8 cellular contexts compared by ENCODE assay signal in genomic region chrX:45070116-45071007, GRCh38.
DNase-seq lines count a peak whose midpoint lies in the region; ATAC-seq, FAIRE-seq and TF ChIP-seq lines count a peak whose summit lies in the region.

No MANE protein-coding gene starts in this region.

- TF ChIP-seq RAD21 in A549 (conservative IDR thresholded peaks at IDR 0.05 in 1 of 2, IDR thresholded peaks at IDR 0.05 in 1 of 2), result peak; percentile 70 to 77; a peak in 4 of 5 replicates

- H4K20me1 ChIP-seq in neural progenitor cell (ENCODE audit: low read depth), result peaks cover 4% of the 10 kb centered on the region

- peak; percentile 99 for FAIRE-seq in A549 (lab: Jason Lieb, UNC)

- H3K4me3 Mint-ChIP-seq in T-helper 17 cell (no peak overlapping the region), neural progenitor cell (no peak overlapping the region)

- H3K27me3 ChIP-seq in esophagus muscularis mucosa (no peaks in the 10 kb centered on the region), neural progenitor cell (no peaks in the 10 kb centered on the region)

- H3K27ac Mint-ChIP-seq in T-helper 17 cell, result peak overlapping the region; percentile 79
- no peak overlapping the region for H3K27ac Mint-ChIP-seq in neural progenitor cell

- H3K4me1 ChIP-seq in A549 (no peaks in the 10 kb centered on the region), esophagus muscularis mucosa (peaks cover 10 to 51% (median 18%) of the 10 kb centered on the region in 4 donors), neural progenitor cell (no peaks in the 10 kb centered on the region)

- H3K36me3 Mint-ChIP-seq in T-helper 17 cell (ENCODE audit: low read depth), result peaks cover 3% of the 10 kb centered on the region
- H3K36me3 Mint-ChIP-seq in neural progenitor cell, result peaks cover 8% of the 10 kb centered on the region

- H3K36me3 ChIP-seq in esophagus muscularis mucosa (peaks cover 0 to 24% (median 10%) of the 10 kb centered on the region in 4 donors), neural progenitor cell (no peaks in the 10 kb centered on the region)

- in situ Hi-C loops in G401 (cut with HindIII; ENCODE audit: low sequenced_read_pairs), result no loop called here

- no peaks in the 10 kb centered on the region for H3F3A ChIP-seq in neural progenitor cell (ENCODE audit: low read depth)

- H3K9me3 Mint-ChIP-seq in neural progenitor cell, result peaks cover 3% of the 10 kb centered on the region

- no peak overlapping the region for H2AFZ ChIP-seq in neural progenitor cell (replicated peaks)

- TF ChIP-seq CTCF in A549 (IDR thresholded peaks at IDR 0.05), result peak; percentile 70
- peak; percentile 36 to 60 (median 58) for TF ChIP-seq CTCF in esophagus muscularis mucosa (IDR thresholded peaks at IDR 0.05)
- TF ChIP-seq CTCF in neural progenitor cell (IDR thresholded peaks at IDR 0.05), result peak; percentile 65

- H3K9ac ChIP-seq in neural progenitor cell, result no peak overlapping the region

- no peaks in the 10 kb centered on the region for H3K27me3 Mint-ChIP-seq in T-helper 17 cell
- H3K27me3 Mint-ChIP-seq in neural progenitor cell (ENCODE audit: insufficient read depth, low read depth), result no peaks in the 10 kb centered on the region

- DNase-seq in A549 (ENCODE audit: low read depth in 1 of 2, low spot score in 1 of 2) (peak; percentile 4 to 70), G401 (ENCODE audit: low spot score) (peak; percentile 62), LHCN-M2 (ENCODE audit: low read depth) (peak; percentile 50), T-helper 17 cell (no peak), esophagus muscularis mucosa (ENCODE audit: extremely low spot score) (no peak), neural progenitor cell (ENCODE audit: low spot score) (peak; percentile 27), KG1 (lab: John Stamatoyannopoulos, UW) (no peak)

- TF ChIP-seq POLR2A in A549 (IDR thresholded peaks at IDR 0.05; ENCODE audit: low read length) (no peak), esophagus muscularis mucosa (IDR thresholded peaks at IDR 0.05; ENCODE audit: low read depth) (no peak)

- peaks cover 28% of the 10 kb centered on the region for H3K4me1 Mint-ChIP-seq in T-helper 17 cell
- no peaks in the 10 kb centered on the region for H3K4me1 Mint-ChIP-seq in neural progenitor cell

- CTCF ChIA-PET in A549 (lab: Yijun Ruan, JAX), result interaction anchor here (0.6 to 1.6 kb wide), 20 partner anchors 8 to 1301 kb away, joined by 3 to 8 read pairs (median 3); no protein-coding TSS in a partner anchor

- ATAC-seq in A549 (peak; percentile 56 to 78; a peak in 4 of 6 replicates), T-helper 17 cell (peak; percentile 70), GM19455 (IDR thresholded peaks at IDR 0.05; ENCODE audit: unreplicated experiment) (no peak)

- no peaks in the 10 kb centered on the region for H3K9me3 ChIP-seq in A549
- H3K9me3 ChIP-seq in T-helper 17 cell (ENCODE audit: control insufficient read depth, low read length, poor library complexity, severe bottlenecking), result no peaks in the 10 kb centered on the region
- H3K9me3 ChIP-seq in esophagus muscularis mucosa, result no peaks in the 10 kb centered on the region
- H3K9me3 ChIP-seq in neural progenitor cell (ENCODE audit: low read depth), result no peaks in the 10 kb centered on the region

- no peak overlapping the region for H3K4me3 ChIP-seq in A549
- H3K4me3 ChIP-seq in esophagus muscularis mucosa, result no peak overlapping the region
- H3K4me3 ChIP-seq in neural progenitor cell, result no peak overlapping the region

- H3K4me2 ChIP-seq in A549 (no peak overlapping the region), neural progenitor cell (no peak overlapping the region)

- TF ChIP-seq EP300 in A549 (IDR thresholded peaks at IDR 0.05) (no peak), esophagus muscularis mucosa (IDR thresholded peaks at IDR 0.05) (no peak)

- POLR2A ChIA-PET in A549 (lab: Yijun Ruan, JAX), result interaction anchor here (1.0 kb wide), 1 partner anchor 198 kb away, joined by 5 read pairs; the partner anchor contains the start of gene KDM6A

- intact Hi-C loops in esophagus muscularis mucosa (cut with DNase I), result no loop called here

- H3K27ac ChIP-seq in A549 (no peak overlapping the region), esophagus muscularis mucosa (replicated peaks in 1 of 4) (no peak overlapping the region), neural progenitor cell (no peak overlapping the region)

- WGBS in A549 (ENCODE audit: missing lambda C conversion rate), result 31% methylated on average over 2 of the region's 2 CpGs
- WGBS in esophagus muscularis mucosa, result 40% methylated on average over 2 of the region's 2 CpGs

- H3K79me2 ChIP-seq in neural progenitor cell (ENCODE audit: low read depth), result peaks cover 49% of the 10 kb centered on the region

TF ChIP-seq in A549, 52 proteins besides CTCF, POLR2A, EP300 and RAD21:
- TF ChIP-seq PBX3 (IDR thresholded peaks at IDR 0.05), result no peak
- no peak for TF ChIP-seq ZSCAN20 (CRISPR knock-in tag; IDR thresholded peaks at IDR 0.05)
- TF ChIP-seq HMGXB4 (CRISPR knock-in tag; IDR thresholded peaks at IDR 0.05; ENCODE audit: borderline replicate concordance), result no peak
- TF ChIP-seq RNF2 (IDR thresholded peaks at IDR 0.05; ENCODE audit: borderline replicate concordance, low read depth), result no peak
- TF ChIP-seq SMC3 (IDR thresholded peaks at IDR 0.05), result peak; percentile 67

Comparison
In these comparisons a context has a peak if more than half of its experiments do, and no peak if none do; other contexts are left out.
1. DNase-seq: peak in A549 (2 of 2), G401 (single experiment), LHCN-M2 (single experiment) and neural progenitor cell (single experiment); none in T-helper 17 cell (0 of 3), esophagus muscularis mucosa (single experiment) and KG1 (single experiment).
2. Peak in every context shown above with its lines, with median percentiles within 50 percentile points of each other: CTCF ChIP-seq.